Comparison of ENCODE assay signal across 9 cellular contexts in genomic region chr7:44065431-44066110, GRCh38. TPM values are rescaled to one million over a fixed set of nuclear protein-coding genes. Genes with fewer than 3 reads are reported as not detected.
DNase-seq lines count a peak whose midpoint lies in the region; ATAC-seq and TF ChIP-seq lines count a peak whose summit lies in the region.
"Had no signal": no experiment of that assay in that cellular context is flagged by ENCODE, and none has a peak within 500 bp of the region (broad histone marks: within the 10 kb centered on the region; RNA-seq: fewer than 3 reads in every experiment).

TSS of gene PGAM2 (minus strand) at chr7:44065567. CDS start at chr7:44065529, 38 bp downstream.

- peaks cover 17 to 69% (median 48%) of the 10 kb centered on the region in 9 donors for H3K4me1 ChIP-seq in heart right ventricle

- H3K9me3 ChIP-seq in T-helper 17 cell (ENCODE audit: control insufficient read depth, low read length, poor library complexity, severe bottlenecking) (no peaks in the 10 kb centered on the region), heart right ventricle (no peaks in the 10 kb centered on the region)
- H3K9me3 ChIP-seq: suprapubic skin had no signal

- H3K27me3 ChIP-seq in heart right ventricle: no peaks in the 10 kb centered on the region
- H3K27me3 ChIP-seq: suprapubic skin had no signal

- 11 to 16% methylated on average over 13 to 14 of the region's 14 CpGs for WGBS in heart right ventricle, 2 donors

- H3K36me3 ChIP-seq in heart right ventricle: peaks cover 0 to 23% (median 9%) of the 10 kb centered on the region in 9 donors

- ATAC-seq in T-helper 17 cell (peak; percentile 57), heart right ventricle (peak; percentile 57 to 88 (median 76)), HG02970 (IDR thresholded peaks at IDR 0.05; ENCODE audit: low FRiP score, unreplicated experiment) (no peak)
- peak; percentile 45 for ATAC-seq in stimulated activated effector memory CD8-positive, alpha-beta T cell treated with anti-CD3 and anti-CD28 coated beads, Interleukin-12 subunit alpha, Interleukin-12 subunit beta, amount 100 ng/mL, for 72 hours

- H3K27ac ChIP-seq in heart right ventricle: peak within 1 kb of the TSS; percentile 60 to 89 (median 81)
- H3K27ac ChIP-seq: suprapubic skin had no signal

- no peaks in the 10 kb centered on the region for H3K9me3 Mint-ChIP-seq in stimulated activated effector memory CD8-positive, alpha-beta T cell treated with anti-CD3 and anti-CD28 coated beads, Interleukin-12 subunit alpha, Interleukin-12 subunit beta, amount 100 ng/mL, for 72 hours

- peak within 1 kb of the TSS; percentile 41 to 59 (median 52) for H3K4me3 ChIP-seq in heart right ventricle
- H3K4me3 ChIP-seq: suprapubic skin had no signal

- peak within 1 kb of the TSS; percentile 54 for H3K27ac Mint-ChIP-seq in T-helper 17 cell
- peak within 1 kb of the TSS; percentile 89 for H3K27ac Mint-ChIP-seq in stimulated activated effector memory CD8-positive, alpha-beta T cell treated with anti-CD3 and anti-CD28 coated beads, Interleukin-12 subunit alpha, Interleukin-12 subunit beta, amount 100 ng/mL, for 72 hours

- intact Hi-C loops in heart right ventricle (cut with DNase I): no loop called here

- peak within 1 kb of the TSS; percentile 36 for H3K4me3 Mint-ChIP-seq in T-helper 17 cell
- H3K4me3 Mint-ChIP-seq in stimulated activated effector memory CD8-positive, alpha-beta T cell treated with anti-CD3 and anti-CD28 coated beads, Interleukin-12 subunit alpha, Interleukin-12 subunit beta, amount 100 ng/mL, for 72 hours: no peak within 1 kb of the TSS

- peak; percentile 17 for DNase-seq in NCI-H2171 treated with DMSO at 0.1 percent for 48 hours (lab: John Stamatoyannopoulos, UW)
- no peak for DNase-seq in NCI-H2171 (lab: John Stamatoyannopoulos, UW)
- no peak for DNase-seq in T-helper 17 cell
- peak; percentile 83 to 86 for DNase-seq in heart right ventricle
- no peak for DNase-seq in stimulated activated effector memory CD8-positive, alpha-beta T cell treated with anti-CD3 and anti-CD28 coated beads, Interleukin-12 subunit alpha, Interleukin-12 subunit beta, amount 100 ng/mL, for 72 hours (ENCODE audit: low spot score in 2 of 2)
- DNase-seq in ureter (ENCODE audit: low spot score): no peak
- no peak for DNase-seq in NCI-H128 (lab: John Stamatoyannopoulos, UW; ENCODE audit: unreplicated experiment)

- TF ChIP-seq CTCF in heart right ventricle (IDR thresholded peaks at IDR 0.05): no peak

- peaks cover 2% of the 10 kb centered on the region for H3K36me3 Mint-ChIP-seq in T-helper 17 cell (ENCODE audit: low read depth)
- peaks cover 70% of the 10 kb centered on the region for H3K36me3 Mint-ChIP-seq in stimulated activated effector memory CD8-positive, alpha-beta T cell treated with anti-CD3 and anti-CD28 coated beads, Interleukin-12 subunit alpha, Interleukin-12 subunit beta, amount 100 ng/mL, for 72 hours

- peaks cover 10% of the 10 kb centered on the region for H3K4me1 Mint-ChIP-seq in T-helper 17 cell
- peaks cover 37% of the 10 kb centered on the region for H3K4me1 Mint-ChIP-seq in stimulated activated effector memory CD8-positive, alpha-beta T cell treated with anti-CD3 and anti-CD28 coated beads, Interleukin-12 subunit alpha, Interleukin-12 subunit beta, amount 100 ng/mL, for 72 hours

- no peaks in the 10 kb centered on the region for H3K27me3 Mint-ChIP-seq in T-helper 17 cell

RNA-seq across cellular contexts. Expression of gene PGAM2, which starts in this region (rescaled TPM):
- total RNA-seq in T-helper 17 cell: under 1 TPM in 1 of 2 donors, not detected in 1; 0.92 TPM
- total RNA-seq in heart right ventricle: 1,000 to 10,000 TPM in 2 of 10 donors, 100 to 1,000 TPM in 8; 375 to 1,148 (median 557) TPM
- 1,000 to 10,000 TPM in 1 of 2 donors, 100 to 1,000 TPM in 1; 367 to 2,327 TPM for polyA plus RNA-seq in heart right ventricle
- 0.62 TPM for total RNA-seq in ureter

Comparison
In these comparisons a context has a peak if more than half of its experiments do, and no peak if none do; other contexts are left out.
1. RNA of gene PGAM2 (total RNA-seq): 375 to 1,148 TPM in heart right ventricle; 0.92 TPM in T-helper 17 cell and 0.62 TPM in ureter (single experiment); every median in the first group is over 100 times any median in the second.
2. DNase-seq: peak in NCI-H2171 treated with DMSO at 0.1 percent for 48 hours (single experiment) and heart right ventricle (2 of 2); none in NCI-H2171 (single experiment), T-helper 17 cell (0 of 3), stimulated activated effector memory CD8-positive, alpha-beta T cell treated with anti-CD3 and anti-CD28 coated beads, Interleukin-12 subunit alpha, Interleukin-12 subunit beta, amount 100 ng/mL, for 72 hours (0 of 2), ureter (single experiment) and NCI-H128 (single experiment).
3. Peak in ATAC-seq in T-helper 17 cell; RNA of the gene not detected or under 1 TPM.